17 cellular contexts compared by ENCODE assay signal in genomic region chr1:160503087-160503486, GRCh38. TPM values are rescaled to one million over a fixed set of nuclear protein-coding genes. Genes with fewer than 3 reads are reported as not detected.
"Had no signal": no experiment of that assay in that cellular context is flagged by ENCODE, and none has a peak within 500 bp of the region (broad histone marks: within the 10 kb centered on the region; RNA-seq: fewer than 3 reads in every experiment).

No MANE protein-coding gene starts in this region.

- H3K27ac Mint-ChIP-seq: activated CD4-positive, alpha-beta T cell treated with anti-CD3 and anti-CD28 coated beads, Interleukin-2, amount 10 ng/mL, durations not matched to agents 7 days and 5 days; activated T-helper 2 cell treated with anti-CD3 and anti-CD28 coated beads, Interferon-gamma antibody, Interleukin-2, Interleukin-4, amounts not matched to agents 10 μg/mL and 5 μg/mL and 100 μg/mL, durations not matched to agents 14 hours and 24 hours and 36 hours had no signal

- H3K4me3 Mint-ChIP-seq: activated CD4-positive, alpha-beta T cell treated with anti-CD3 and anti-CD28 coated beads, Interleukin-2, amount 10 ng/mL, durations not matched to agents 7 days and 5 days; activated naive CD4-positive, alpha-beta T cell treated with anti-CD3 and anti-CD28 coated beads for 36 hours had no signal

- H3K27me3 Mint-ChIP-seq: activated CD4-positive, alpha-beta T cell treated with anti-CD3 and anti-CD28 coated beads, Interleukin-2, amount 10 ng/mL, durations not matched to agents 7 days and 5 days had no signal

- ATAC-seq: left ventricle myocardium superior, psoas muscle, sciatic nerve had no signal

- DNase-seq: activated CD4-positive, alpha-beta T cell treated with anti-CD3 and anti-CD28 coated beads, Interleukin-2, amount 10 ng/mL, durations not matched to agents 7 days and 5 days; activated CD4-positive, CD25-positive, alpha-beta regulatory T cell; activated naive CD4-positive, alpha-beta T cell treated with anti-CD3 and anti-CD28 coated beads for 36 hours; amniotic stem cell; hippocampal formation; kidney glomerular epithelial cell; left ventricle myocardium superior; mesenchymal stem cell; psoas muscle; spleen; stimulated activated CD4-positive, alpha-beta T cell treated with anti-CD3 and anti-CD28 coated beads, Interleukin-1b, Interleukin-23, amount 100 ng/mL, for 48 hours; thyroid gland had no signal

RNA-seq across cellular contexts. Expression of gene SLAMF6, which starts 20.0 kb away (rescaled TPM):
- total RNA-seq: glomerular endothelial cell, osteocyte had no signal
- polyA plus RNA-seq: neural cell had no signal
